ENCODE assay signal across 16 cellular contexts in genomic region chr4:55475394-55476243, GRCh38.
DNase-seq lines count a peak whose midpoint lies in the region; ATAC-seq, FAIRE-seq and TF ChIP-seq lines count a peak whose summit lies in the region.
"Had no signal": no experiment of that assay in that cellular context is flagged by ENCODE, and none has a peak within 500 bp of the region (broad histone marks: within the 10 kb centered on the region; RNA-seq: fewer than 3 reads in every experiment).

No MANE protein-coding gene starts in this region.

- H3K4me3 Mint-ChIP-seq in activated CD8-positive, alpha-beta T cell treated with anti-CD3 and anti-CD28 coated beads, Interleukin-2, amount 10 ng/mL, durations not matched to agents 7 days and 5 days: no peak overlapping the region
- H3K4me3 Mint-ChIP-seq: CD8-positive, alpha-beta T cell; GM23338; memory B cell had no signal

- TF ChIP-seq CTCF in AG04450 (IDR thresholded peaks at IDR 0.05; ENCODE audit: low read depth, low read length): no peak
- no peak for TF ChIP-seq CTCF in fibroblast of pulmonary artery (IDR thresholded peaks at IDR 0.05; ENCODE audit: low read length, missing control alignments)
- TF ChIP-seq CTCF in GM10248 (IDR thresholded peaks at IDR 0.05; ENCODE audit: control extremely low read depth, extremely low read depth, low read depth, missing control alignments): no peak

- H3K27ac ChIP-seq in AG04450 (ENCODE audit: low read depth, low read length): no peak overlapping the region

- ATAC-seq in GM19351 (IDR thresholded peaks at IDR 0.05; ENCODE audit: unreplicated experiment) (peak; percentile 53), Right ventricle myocardium superior (ENCODE audit: poor library complexity) (no peak)
- ATAC-seq in activated CD8-positive, alpha-beta T cell treated with anti-CD3 and anti-CD28 coated beads, Interleukin-2, amount 10 ng/mL, durations not matched to agents 7 days and 5 days: peak; percentile 58
- ATAC-seq: CD8-positive, alpha-beta T cell; GM23338 had no signal

- peaks cover 3% of the 10 kb centered on the region; the same call in 1 of the 2 replicates for H3K9me3 ChIP-seq in AG04450 (ENCODE audit: control insufficient read depth, insufficient read depth, low read length)

- POLR2A ChIA-PET in AG04450 (lab: Yijun Ruan, JAX): no interaction called here
- POLR2A ChIA-PET in activated CD8-positive, alpha-beta T cell treated with anti-CD3 and anti-CD28 coated beads, Interleukin-2, amount 10 ng/mL, durations not matched to agents 7 days and 5 days (lab: Charles Lee): no interaction called here
- POLR2A ChIA-PET in GM10248 (lab: Yijun Ruan, JAX): no interaction called here

- H3K27me3 ChIP-seq in AG04450 (ENCODE audit: control insufficient read depth, insufficient read depth, low read length): no peaks in the 10 kb centered on the region

- no peak overlapping the region for H3K27ac Mint-ChIP-seq in activated CD8-positive, alpha-beta T cell treated with anti-CD3 and anti-CD28 coated beads, Interleukin-2, amount 10 ng/mL, durations not matched to agents 7 days and 5 days
- H3K27ac Mint-ChIP-seq: CD8-positive, alpha-beta T cell; GM23338; memory B cell had no signal

- FAIRE-seq in frontal cortex (lab: Jason Lieb, UNC): no peak

- peak; percentile 13 for DNase-seq in AG04450 (ENCODE audit: low read depth, low spot score)
- DNase-seq in activated CD8-positive, alpha-beta T cell treated with anti-CD3 and anti-CD28 coated beads, Interleukin-2, amount 10 ng/mL, durations not matched to agents 7 days and 5 days: peak; percentile 41
- DNase-seq in fibroblast of pulmonary artery (ENCODE audit: low read depth): peak; percentile 66
- no peak for DNase-seq in frontal cortex (ENCODE audit: low spot score in 2 of 2)
- DNase-seq in GM10248 (ENCODE audit: extremely low spot score): no peak
- no peak for DNase-seq in Right ventricle myocardium superior
- DNase-seq in iPS-NIHi7 (ENCODE audit: extremely low spot score): no peak
- DNase-seq: activated CD4-positive, alpha-beta T cell treated with anti-CD3 and anti-CD28 coated beads for 1 hour; activated naive CD4-positive, alpha-beta T cell treated with anti-CD3 and anti-CD28 coated beads, Interleukin-2, amount 50 U/mL, for 16 hours; CD8-positive, alpha-beta T cell; NCI-H1694; NCI-H748 treated with DMSO at 0.1 percent for 48 hours; stimulated activated CD4-positive, alpha-beta T cell treated with anti-CD3 and anti-CD28 coated beads, Interleukin-4, amount 100 ng/mL, for 4 hours had no signal

- H3K36me3 Mint-ChIP-seq in activated CD8-positive, alpha-beta T cell treated with anti-CD3 and anti-CD28 coated beads, Interleukin-2, amount 10 ng/mL, durations not matched to agents 7 days and 5 days (ENCODE audit: low read depth): peaks cover 21% of the 10 kb centered on the region

- H3K4me3 ChIP-seq in AG04450 (ENCODE audit: low read depth, low read length) (no peak overlapping the region), fibroblast of pulmonary artery (replicated peaks; ENCODE audit: low read depth, low read length) (no peak overlapping the region)
- H3K4me3 ChIP-seq: GM23338 had no signal

- H3K4me1 Mint-ChIP-seq in activated CD8-positive, alpha-beta T cell treated with anti-CD3 and anti-CD28 coated beads, Interleukin-2, amount 10 ng/mL, durations not matched to agents 7 days and 5 days (ENCODE audit: low read depth): peaks cover 20% of the 10 kb centered on the region
- H3K4me1 Mint-ChIP-seq: memory B cell had no signal

- intact Hi-C loops in Right ventricle myocardium superior (cut with DNase I): no loop called here

- peaks cover 3% of the 10 kb centered on the region for H3K9me3 Mint-ChIP-seq in activated CD8-positive, alpha-beta T cell treated with anti-CD3 and anti-CD28 coated beads, Interleukin-2, amount 10 ng/mL, durations not matched to agents 7 days and 5 days (ENCODE audit: insufficient read depth)
- H3K9me3 Mint-ChIP-seq: CD8-positive, alpha-beta T cell had no signal

- CTCF ChIA-PET in AG04450 (lab: Charles Lee): no interaction called here
- CTCF ChIA-PET in activated CD8-positive, alpha-beta T cell treated with anti-CD3 and anti-CD28 coated beads, Interleukin-2, amount 10 ng/mL, durations not matched to agents 7 days and 5 days (lab: Charles Lee): no interaction called here
- CTCF ChIA-PET in GM10248 (lab: Yijun Ruan, JAX): no interaction called here

- no peaks in the 10 kb centered on the region for H3K27me3 Mint-ChIP-seq in activated CD8-positive, alpha-beta T cell treated with anti-CD3 and anti-CD28 coated beads, Interleukin-2, amount 10 ng/mL, durations not matched to agents 7 days and 5 days (ENCODE audit: low read depth)
- H3K27me3 Mint-ChIP-seq: memory B cell had no signal

Comparison
In these comparisons a context has a peak if more than half of its experiments do, and no peak if none do; other contexts are left out.
1. DNase-seq: peak in AG04450 (single experiment), activated CD8-positive, alpha-beta T cell treated with anti-CD3 and anti-CD28 coated beads, Interleukin-2, amount 10 ng/mL, durations not matched to agents 7 days and 5 days (single experiment) and fibroblast of pulmonary artery (single experiment); none in frontal cortex (0 of 2), GM10248 (single experiment), Right ventricle myocardium superior (single experiment) and iPS-NIHi7 (single experiment).